In genomic region chr17:8121531-8122390, GRCh38 we compare ENCODE assay signal across 2 cellular contexts.
TF ChIP-seq lines count a peak whose summit lies in the region.

No MANE protein-coding gene starts in this region.

TF ChIP-seq in IMR-90, 13 proteins besides CTCF, POLR2A, EP300 and RAD21 (continued from another document):
- TF ChIP-seq SMC3 (IDR thresholded peaks at IDR 0.05; ENCODE audit: low read depth, low read length) (peak; percentile 41), MAFK (IDR thresholded peaks at IDR 0.05; ENCODE audit: low read depth, low read length) (no peak), USF2 (IDR thresholded peaks at IDR 0.05; ENCODE audit: low read depth, low read length) (no peak)
- TF ChIP-seq, protein P1, sequence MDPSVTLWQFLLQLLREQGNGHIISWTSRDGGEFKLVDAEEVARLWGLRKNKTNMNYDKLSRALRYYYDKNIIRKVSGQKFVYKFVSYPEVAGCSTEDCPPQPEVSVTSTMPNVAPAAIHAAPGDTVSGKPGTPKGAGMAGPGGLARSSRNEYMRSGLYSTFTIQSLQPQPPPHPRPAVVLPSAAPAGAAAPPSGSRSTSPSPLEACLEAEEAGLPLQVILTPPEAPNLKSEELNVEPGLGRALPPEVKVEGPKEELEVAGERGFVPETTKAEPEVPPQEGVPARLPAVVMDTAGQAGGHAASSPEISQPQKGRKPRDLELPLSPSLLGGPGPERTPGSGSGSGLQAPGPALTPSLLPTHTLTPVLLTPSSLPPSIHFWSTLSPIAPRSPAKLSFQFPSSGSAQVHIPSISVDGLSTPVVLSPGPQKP (IDR thresholded peaks at IDR 0.05; ENCODE audit: borderline replicate concordance, low read depth, low read length): no peak

TF ChIP-seq in liver, 16 proteins besides CTCF, POLR2A, EP300 and RAD21 (continued from another document):
- TF ChIP-seq, protein P2, sequence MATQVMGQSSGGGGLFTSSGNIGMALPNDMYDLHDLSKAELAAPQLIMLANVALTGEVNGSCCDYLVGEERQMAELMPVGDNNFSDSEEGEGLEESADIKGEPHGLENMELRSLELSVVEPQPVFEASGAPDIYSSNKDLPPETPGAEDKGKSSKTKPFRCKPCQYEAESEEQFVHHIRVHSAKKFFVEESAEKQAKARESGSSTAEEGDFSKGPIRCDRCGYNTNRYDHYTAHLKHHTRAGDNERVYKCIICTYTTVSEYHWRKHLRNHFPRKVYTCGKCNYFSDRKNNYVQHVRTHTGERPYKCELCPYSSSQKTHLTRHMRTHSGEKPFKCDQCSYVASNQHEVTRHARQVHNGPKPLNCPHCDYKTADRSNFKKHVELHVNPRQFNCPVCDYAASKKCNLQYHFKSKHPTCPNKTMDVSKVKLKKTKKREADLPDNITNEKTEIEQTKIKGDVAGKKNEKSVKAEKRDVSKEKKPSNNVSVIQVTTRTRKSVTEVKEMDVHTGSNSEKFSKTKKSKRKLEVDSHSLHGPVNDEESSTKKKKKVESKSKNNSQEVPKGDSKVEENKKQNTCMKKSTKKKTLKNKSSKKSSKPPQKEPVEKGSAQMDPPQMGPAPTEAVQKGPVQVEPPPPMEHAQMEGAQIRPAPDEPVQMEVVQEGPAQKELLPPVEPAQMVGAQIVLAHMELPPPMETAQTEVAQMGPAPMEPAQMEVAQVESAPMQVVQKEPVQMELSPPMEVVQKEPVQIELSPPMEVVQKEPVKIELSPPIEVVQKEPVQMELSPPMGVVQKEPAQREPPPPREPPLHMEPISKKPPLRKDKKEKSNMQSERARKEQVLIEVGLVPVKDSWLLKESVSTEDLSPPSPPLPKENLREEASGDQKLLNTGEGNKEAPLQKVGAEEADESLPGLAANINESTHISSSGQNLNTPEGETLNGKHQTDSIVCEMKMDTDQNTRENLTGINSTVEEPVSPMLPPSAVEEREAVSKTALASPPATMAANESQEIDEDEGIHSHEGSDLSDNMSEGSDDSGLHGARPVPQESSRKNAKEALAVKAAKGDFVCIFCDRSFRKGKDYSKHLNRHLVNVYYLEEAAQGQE (IDR thresholded peaks at IDR 0.05): no peak
- TF ChIP-seq NR2F2 (IDR thresholded peaks at IDR 0.05): no peak
- no peak for TF ChIP-seq MAX (IDR thresholded peaks at IDR 0.05)
- TF ChIP-seq RXRA (IDR thresholded peaks at IDR 0.05): no peak
- no peak for TF ChIP-seq GABPA (IDR thresholded peaks at IDR 0.05 in 1 of 2, conservative IDR thresholded peaks at IDR 0.05 in 1 of 2)
- no peak for TF ChIP-seq YY1 (IDR thresholded peaks at IDR 0.05)
- TF ChIP-seq EGR1 (IDR thresholded peaks at IDR 0.05; ENCODE audit: low read depth in 2 of 2): no peak
- no peak for TF ChIP-seq TAF1 (conservative IDR thresholded peaks at IDR 0.05)
